Comparison of ENCODE assay signal across 14 cellular contexts in the genomic region with DNA sequence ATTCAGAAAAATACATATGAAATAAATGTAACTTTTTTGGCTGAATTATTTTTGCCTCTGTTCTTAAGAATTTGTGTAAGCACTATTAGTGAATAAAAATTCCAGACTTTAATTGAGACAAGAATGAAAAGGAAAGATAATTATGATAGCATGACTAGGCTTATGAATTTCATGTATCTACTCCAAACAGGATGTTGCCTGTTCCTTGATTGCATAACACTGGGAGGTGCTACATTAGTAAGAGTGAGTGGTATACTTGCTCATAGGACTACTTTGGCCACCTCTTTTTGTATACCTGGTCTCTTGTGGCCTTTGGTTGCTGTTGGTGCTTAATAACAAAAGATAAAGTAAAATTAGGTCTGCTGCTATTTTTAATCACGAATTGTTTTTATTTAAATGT.
DNase-seq lines count a peak whose midpoint lies in the region; ATAC-seq and TF ChIP-seq lines count a peak whose summit lies in the region.
"Had no signal": no experiment of that assay in that cellular context is flagged by ENCODE, and none has a peak within 500 bp of the region (broad histone marks: within the 10 kb centered on the region; RNA-seq: fewer than 3 reads in every experiment).

No MANE protein-coding gene starts in this region.

- H3K4me3 ChIP-seq in heart right ventricle = no peak overlapping the region
- H3K4me3 ChIP-seq in aorta (ENCODE audit: low read length in 2 of 2) = no peak overlapping the region

- ATAC-seq in heart right ventricle = peak in 5 of 8 donors; percentile 63 to 83 (median 67)
- ATAC-seq in aorta (ENCODE audit: low FRiP score) = peak; percentile 71
- ATAC-seq in GM18870 (IDR thresholded peaks at IDR 0.05; ENCODE audit: unreplicated experiment) = no peak

- H3K9me3 ChIP-seq in heart right ventricle (peaks cover 0 to 6% (median 0%) of the 10 kb centered on the region in 11 donors), aorta (ENCODE audit: control insufficient read depth, low read length) (no peaks in the 10 kb centered on the region)

- WGBS in heart right ventricle, 2 donors = 27 to 30% methylated on average over 1 of the region's 1 CpG
- WGBS in aorta, 2 donors = 53 to 56% methylated on average over 1 of the region's 1 CpG

- no peak for TF ChIP-seq CTCF in heart right ventricle (IDR thresholded peaks at IDR 0.05)

- intact Hi-C loops in heart right ventricle (cut with DNase I) (no loop called here), cardiac septum (cut with DNase I) (no loop called here), aorta (cut with DNase I) (no loop called here)

- H3K27me3 ChIP-seq in heart right ventricle (no peaks in the 10 kb centered on the region), aorta (ENCODE audit: control insufficient read depth in 1 of 2, insufficient read depth in 2 of 2, low read length in 1 of 2) (no peaks in the 10 kb centered on the region)

- H3K27ac ChIP-seq in heart right ventricle (peak overlapping the region in 1 of 10 donors; percentile 37), aorta (ENCODE audit: low read depth in 1 of 2, low read length in 2 of 2) (no peak overlapping the region)
- H3K27ac ChIP-seq: VCaP had no signal

- DNase-seq in heart right ventricle (no peak), cardiac septum (ENCODE audit: low spot score) (no peak), SW 1271 (lab: John Stamatoyannopoulos, UW) (peak; percentile 54 to 86), glomerular visceral epithelial cell (ENCODE audit: extremely low spot score) (peak; percentile 25), aorta (no peak), NCI-H446 treated with DMSO at 0.1 percent for 48 hours (lab: John Stamatoyannopoulos, UW) (no peak), NCI-H1694 (lab: John Stamatoyannopoulos, UW) (no peak)
- DNase-seq: activated effector memory CD4-positive, alpha-beta T cell treated with Interleukin-2 at 50 U/mL for 16 hours; C1 segment of cervical spinal cord; effector CD4-positive, alpha-beta T cell; KG1; kidney had no signal

- H3K36me3 ChIP-seq in heart right ventricle = no peaks in the 10 kb centered on the region
- no peaks in the 10 kb centered on the region for H3K36me3 ChIP-seq in aorta (ENCODE audit: control insufficient read depth in 1 of 2, insufficient read depth in 2 of 2, low read length in 1 of 2)

- peaks cover 0 to 46% (median 33%) of the 10 kb centered on the region in 9 donors for H3K4me1 ChIP-seq in heart right ventricle
- H3K4me1 ChIP-seq in aorta (ENCODE audit: control insufficient read depth in 1 of 2, insufficient read depth in 2 of 2, low read length in 2 of 2) = no peaks in the 10 kb centered on the region

Comparison
In these comparisons a context has a peak if more than half of its experiments do, and no peak if none do; other contexts are left out.
1. DNase-seq: peak in SW 1271 (2 of 2) and glomerular visceral epithelial cell (single experiment); none in heart right ventricle (0 of 2), cardiac septum (single experiment), aorta (0 of 2), NCI-H446 treated with DMSO at 0.1 percent for 48 hours (single experiment) and NCI-H1694 (single experiment).